In genomic region chr12:75041481-75041880, GRCh38 we compare ENCODE assay signal across 24 cellular contexts.
"Had no signal": no experiment of that assay in that cellular context is flagged by ENCODE, and none has a peak within 500 bp of the region (broad histone marks: within the 10 kb centered on the region; RNA-seq: fewer than 3 reads in every experiment).

No MANE protein-coding gene starts in this region.

- H3K27me3 ChIP-seq: foreskin keratinocyte, heart left ventricle, neutrophil, spleen, transverse colon had no signal

- H3K27ac Mint-ChIP-seq: endodermal cell; naive B cell; stimulated activated memory B cell treated with anti-CD40 and anti-IgM and Interleukin-4, amounts not matched to agents 10 μg/mL and 1 μg/mL and 100 μg/mL, for 72 hours; stimulated activated naive CD8-positive, alpha-beta T cell treated with anti-CD3 and anti-CD28 coated beads, Interleukin-15, amount 100 ng/mL, for 72 hours had no signal

- H3K4me1 Mint-ChIP-seq: endodermal cell; naive B cell; stimulated activated memory B cell treated with anti-CD40 and anti-IgM and Interleukin-4, amounts not matched to agents 10 μg/mL and 1 μg/mL and 100 μg/mL, for 72 hours; stimulated activated naive CD8-positive, alpha-beta T cell treated with anti-CD3 and anti-CD28 coated beads, Interleukin-15, amount 100 ng/mL, for 72 hours had no signal

- ATAC-seq: foreskin keratinocyte; heart left ventricle; left colon; left ventricle myocardium superior; psoas muscle; sciatic nerve; stimulated activated memory B cell treated with anti-CD40 and anti-IgM and Interleukin-4, amounts not matched to agents 10 μg/mL and 1 μg/mL and 100 μg/mL, for 72 hours; stimulated activated naive CD8-positive, alpha-beta T cell treated with anti-CD3 and anti-CD28 coated beads, Interleukin-15, amount 100 ng/mL, for 72 hours had no signal

- H3K4me3 Mint-ChIP-seq: endodermal cell; naive B cell; nephron; stimulated activated memory B cell treated with anti-CD40 and anti-IgM and Interleukin-4, amounts not matched to agents 10 μg/mL and 1 μg/mL and 100 μg/mL, for 72 hours; stimulated activated naive CD8-positive, alpha-beta T cell treated with anti-CD3 and anti-CD28 coated beads, Interleukin-15, amount 100 ng/mL, for 72 hours had no signal

- H3K36me3 ChIP-seq: heart left ventricle, neutrophil, spleen, thoracic aorta, transverse colon had no signal

- H3K4me1 ChIP-seq: foreskin keratinocyte, heart left ventricle, psoas muscle, spleen, transverse colon had no signal

- DNase-seq: effector CD4-positive, alpha-beta T cell; endodermal cell; erythroblast; foreskin keratinocyte; heart left ventricle; hippocampal formation; left colon; left ventricle myocardium superior; mesendoderm; naive B cell; psoas muscle; spleen; stimulated activated CD4-positive, alpha-beta T cell treated with anti-CD3 and anti-CD28 coated beads, Interleukin-15, amount 100 ng/mL, for 24 hours; stimulated activated CD4-positive, alpha-beta T cell treated with anti-CD3 and anti-CD28 coated beads, Interleukin-1b, Interleukin-23, amount 100 ng/mL, for 48 hours; stimulated activated CD4-positive, alpha-beta T cell treated with anti-CD3 and anti-CD28 coated beads, Interleukin-4, amount 100 ng/mL, for 24 hours; stimulated activated naive CD8-positive, alpha-beta T cell treated with anti-CD3 and anti-CD28 coated beads, Interleukin-15, amount 100 ng/mL, for 72 hours; substantia nigra; transverse colon had no signal

- H3K4me3 ChIP-seq: coronary artery, heart left ventricle, psoas muscle, spleen, thoracic aorta, transverse colon had no signal

- H3K27me3 Mint-ChIP-seq: naive B cell; stimulated activated memory B cell treated with anti-CD40 and anti-IgM and Interleukin-4, amounts not matched to agents 10 μg/mL and 1 μg/mL and 100 μg/mL, for 72 hours; stimulated activated naive CD8-positive, alpha-beta T cell treated with anti-CD3 and anti-CD28 coated beads, Interleukin-15, amount 100 ng/mL, for 72 hours had no signal

- H3K9me3 ChIP-seq: heart left ventricle, neutrophil, psoas muscle, spleen, thoracic aorta, transverse colon had no signal

- H3K9me3 Mint-ChIP-seq: endodermal cell; nephron; stimulated activated memory B cell treated with anti-CD40 and anti-IgM and Interleukin-4, amounts not matched to agents 10 μg/mL and 1 μg/mL and 100 μg/mL, for 72 hours; stimulated activated naive CD8-positive, alpha-beta T cell treated with anti-CD3 and anti-CD28 coated beads, Interleukin-15, amount 100 ng/mL, for 72 hours had no signal

- H3K27ac ChIP-seq: coronary artery, foreskin keratinocyte, heart left ventricle, neutrophil, psoas muscle, spleen, thoracic aorta, transverse colon had no signal

- H3K36me3 Mint-ChIP-seq: naive B cell; stimulated activated memory B cell treated with anti-CD40 and anti-IgM and Interleukin-4, amounts not matched to agents 10 μg/mL and 1 μg/mL and 100 μg/mL, for 72 hours had no signal
